ENCODE assay signal across 14 cellular contexts in the genomic region with DNA sequence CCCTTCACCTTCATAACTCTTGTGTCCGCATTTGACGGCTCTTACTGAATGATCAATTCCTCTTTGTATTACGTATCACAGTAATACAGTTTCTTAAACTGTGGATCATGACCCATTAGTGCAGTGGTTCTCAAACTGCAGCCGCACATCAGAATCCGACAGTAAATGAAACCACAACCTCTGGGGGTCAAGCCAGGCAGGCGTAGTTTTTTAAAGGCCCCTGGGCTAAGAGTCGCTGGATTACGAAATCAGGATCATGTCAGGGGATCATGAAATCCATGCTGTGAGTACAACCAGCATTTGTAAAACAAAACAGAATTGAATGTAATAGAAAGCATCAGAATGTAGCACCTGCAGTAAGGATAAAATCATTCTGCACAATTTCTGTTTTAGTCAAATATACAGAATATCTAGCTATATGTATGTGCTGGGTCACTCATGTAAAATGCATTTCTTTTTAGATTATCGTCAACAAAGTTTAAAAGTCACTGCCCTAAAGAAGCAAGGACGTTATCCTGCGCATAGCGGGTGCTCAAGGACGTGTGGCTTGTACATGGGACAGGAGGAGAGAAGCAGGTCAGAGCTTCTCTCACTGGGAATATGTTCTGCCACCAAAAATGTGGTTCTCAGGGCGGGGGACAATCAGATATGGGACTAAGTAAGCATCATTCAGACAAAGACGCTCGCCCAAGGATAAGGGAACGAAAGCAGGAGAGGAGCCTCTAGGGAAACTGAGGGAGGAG.
DNase-seq lines count a peak whose midpoint lies in the region; ATAC-seq and TF ChIP-seq lines count a peak whose summit lies in the region.
"Had no signal": no experiment of that assay in that cellular context is flagged by ENCODE, and none has a peak within 500 bp of the region (broad histone marks: within the 10 kb centered on the region; RNA-seq: fewer than 3 reads in every experiment).

No MANE protein-coding gene starts in this region.

- peak overlapping the region in 1 of 2 donors; percentile 72 for H3K4me3 Mint-ChIP-seq in CD14-positive monocyte
- H3K4me3 Mint-ChIP-seq in activated naive CD4-positive, alpha-beta T cell treated with anti-CD3 and anti-CD28 coated beads for 36 hours = no peak overlapping the region
- H3K4me3 Mint-ChIP-seq: natural killer cell had no signal

- ATAC-seq in GM21515 (IDR thresholded peaks at IDR 0.05; ENCODE audit: unreplicated experiment) = no peak
- ATAC-seq: natural killer cell had no signal

- no peaks in the 10 kb centered on the region for H3K9me3 Mint-ChIP-seq in CD14-positive monocyte
- H3K9me3 Mint-ChIP-seq in activated naive CD4-positive, alpha-beta T cell treated with anti-CD3 and anti-CD28 coated beads for 36 hours = no peaks in the 10 kb centered on the region
- H3K9me3 Mint-ChIP-seq: natural killer cell had no signal

- CTCF ChIA-PET in activated naive CD4-positive, alpha-beta T cell treated with anti-CD3 and anti-CD28 coated beads for 36 hours (lab: Charles Lee) = no interaction called here

- H3K4me1 Mint-ChIP-seq in CD14-positive monocyte = peaks cover 67% of the 10 kb centered on the region
- peaks cover 1% of the 10 kb centered on the region for H3K4me1 Mint-ChIP-seq in activated naive CD4-positive, alpha-beta T cell treated with anti-CD3 and anti-CD28 coated beads for 36 hours (ENCODE audit: low read depth)

- peaks cover 0 to 2% (median 0%) of the 10 kb centered on the region in 3 donors for H3K27me3 Mint-ChIP-seq in CD14-positive monocyte (ENCODE audit: low read depth in 3 of 3)
- no peaks in the 10 kb centered on the region for H3K27me3 Mint-ChIP-seq in activated naive CD4-positive, alpha-beta T cell treated with anti-CD3 and anti-CD28 coated beads for 36 hours (ENCODE audit: low read depth)

- TF ChIP-seq CTCF in CD14-positive monocyte (IDR thresholded peaks at IDR 0.05) = no peak

- peaks cover 25% of the 10 kb centered on the region in 2 donors for H3K36me3 Mint-ChIP-seq in CD14-positive monocyte
- no peaks in the 10 kb centered on the region for H3K36me3 Mint-ChIP-seq in activated naive CD4-positive, alpha-beta T cell treated with anti-CD3 and anti-CD28 coated beads for 36 hours (ENCODE audit: low read depth)
- H3K36me3 Mint-ChIP-seq: natural killer cell had no signal

- intact Hi-C loops in CD14-positive monocyte (cut with micrococcal nuclease) = loop anchor here (5.0 to 10.0 kb wide), 4 partner anchors 110 to 730 kb away; partner anchors contain the start of gene ZFHX3 (in 1 of the 2)
- intact Hi-C loops in activated naive CD4-positive, alpha-beta T cell treated with anti-CD3 and anti-CD28 coated beads for 36 hours (cut with micrococcal nuclease) = no loop called here

- H3K27ac Mint-ChIP-seq in CD14-positive monocyte = peak overlapping the region; percentile 78 to 100 (median 91)
- H3K27ac Mint-ChIP-seq in activated naive CD4-positive, alpha-beta T cell treated with anti-CD3 and anti-CD28 coated beads for 36 hours = no peak overlapping the region

- DNase-seq in CD14-positive monocyte (ENCODE audit: low spot score) = no peak
- peak; percentile 37 for DNase-seq in NOMO-1 treated with dmso at 0.1 percent for 144 hours (lab: John Stamatoyannopoulos, UW; ENCODE audit: unreplicated experiment)
- peak; percentile 63 for DNase-seq in fibroblast of the conjunctiva (ENCODE audit: low read depth)
- peak; percentile 34 for DNase-seq in renal cortical epithelial cell (ENCODE audit: low read depth)
- DNase-seq in NCI-H69 (lab: John Stamatoyannopoulos, UW) = no peak
- DNase-seq in DMS153 (lab: John Stamatoyannopoulos, UW) = no peak
- no peak for DNase-seq in activated naive CD4-positive, alpha-beta T cell treated with anti-CD3 and anti-CD28 coated beads for 36 hours
- DNase-seq: activated gamma-delta T cell, AML-193, DND-41, hippocampal formation, MM.1S, natural killer cell had no signal

Comparison
In these comparisons a context has a peak if more than half of its experiments do, and no peak if none do; other contexts are left out.
1. DNase-seq: peak in NOMO-1 treated with dmso at 0.1 percent for 144 hours (single experiment), fibroblast of the conjunctiva (single experiment) and renal cortical epithelial cell (single experiment); none in CD14-positive monocyte (single experiment), NCI-H69 (single experiment), DMS153 (single experiment) and activated naive CD4-positive, alpha-beta T cell treated with anti-CD3 and anti-CD28 coated beads for 36 hours (single experiment).